8 cellular contexts compared by ENCODE assay signal in the genomic region with DNA sequence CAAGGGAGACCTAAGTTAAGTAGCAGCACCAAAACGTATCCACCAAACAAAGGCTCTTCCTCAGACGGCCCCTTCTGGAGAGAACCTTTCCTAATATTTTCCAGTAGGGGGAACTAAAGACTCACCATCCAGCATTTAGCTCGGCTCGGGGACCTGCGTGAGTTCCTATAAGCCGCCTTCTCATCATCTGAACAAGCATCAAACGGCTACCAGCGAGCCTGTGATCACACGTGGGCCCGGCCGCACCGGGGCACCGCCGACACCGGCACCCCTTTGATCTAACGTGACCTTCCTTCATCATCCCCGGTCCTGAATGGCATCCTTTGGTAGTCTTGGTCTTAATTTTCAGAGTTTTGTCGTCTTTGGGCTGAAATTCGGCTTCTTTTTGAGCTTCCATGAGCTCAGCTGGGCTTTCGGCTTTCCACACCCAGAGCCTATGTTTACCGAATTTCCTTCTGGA. TPM values are rescaled to one million over a fixed set of nuclear protein-coding genes. Genes with fewer than 3 reads are reported as not detected.
DNase-seq lines count a peak whose midpoint lies in the region; ATAC-seq, FAIRE-seq and TF ChIP-seq lines count a peak whose summit lies in the region.

No MANE protein-coding gene starts in this region.

- no peaks in the 10 kb centered on the region for H3K79me2 ChIP-seq in endothelial cell of umbilical vein (ENCODE audit: control insufficient read depth, insufficient read depth, low read length)

- no peaks in the 10 kb centered on the region for H3K36me3 ChIP-seq in SJCRH30
- H3K36me3 ChIP-seq in endothelial cell of umbilical vein (ENCODE audit: control insufficient read depth in 2 of 2, extremely low read depth in 1 of 2, insufficient read depth in 2 of 2, low read length in 2 of 2), result no peaks in the 10 kb centered on the region
- H3K36me3 ChIP-seq in urinary bladder (ENCODE audit: insufficient read depth), result no peaks in the 10 kb centered on the region

- CTCF ChIA-PET in endothelial cell of umbilical vein (lab: Charles Lee), result interaction anchor here (0.8 to 6.5 kb wide), 14 partner anchors 9 to 1994 kb away, joined by 3 to 132 read pairs (median 6); no protein-coding TSS in a partner anchor

- no peaks in the 10 kb centered on the region for H3K27me3 ChIP-seq in SJCRH30
- peaks cover 17 to 26% of the 10 kb centered on the region in 2 experiments for H3K27me3 ChIP-seq in endothelial cell of umbilical vein (ENCODE audit: control insufficient read depth in 2 of 2, insufficient read depth in 2 of 2, low read length in 2 of 2)

- WGBS in urinary bladder, result under 1% methylated on average over 21 of the region's 21 CpGs

- H2AFZ ChIP-seq in endothelial cell of umbilical vein (ENCODE audit: low read depth, low read length), result peak overlapping the region; percentile 64

- POLR2A ChIA-PET in endothelial cell of umbilical vein (lab: Charles Lee), result no interaction called here

- intact Hi-C loops in endothelial cell of umbilical vein (cut with micrococcal nuclease), result loop anchor here (1.0 to 5.0 kb wide), 4 partner anchors 217 to 1979 kb away; no protein-coding TSS in a partner anchor

- in situ Hi-C loops in ACHN (cut with HindIII; ENCODE audit: low pct_ligation_motif_present, low pct_unique_long_range_greater_than_20kb, low sequenced_read_pairs), result no loop called here

- dilution Hi-C loops in endothelial cell of umbilical vein (cut with MboI; ENCODE audit: extremely low pct_ligation_motif_present, low sequenced_read_pairs), result no loop called here

- no peaks in the 10 kb centered on the region for H3K9me1 ChIP-seq in endothelial cell of umbilical vein (replicated peaks; ENCODE audit: control insufficient read depth, extremely low read depth, insufficient read depth, low read length)

- H3K9me3 ChIP-seq in SJCRH30 (replicated peaks) (no peaks in the 10 kb centered on the region), endothelial cell of umbilical vein (replicated peaks; ENCODE audit: control insufficient read depth, insufficient read depth, low read length) (no peaks in the 10 kb centered on the region)

- FAIRE-seq in endothelial cell of umbilical vein (lab: Jason Lieb, UNC), result no peak

- no peak for TF ChIP-seq POLR2A in endothelial cell of umbilical vein (IDR thresholded peaks at IDR 0.05; ENCODE audit: low read depth, low read length)

- peak; percentile 32 to 51 for TF ChIP-seq CTCF in endothelial cell of umbilical vein (IDR thresholded peaks at IDR 0.05; ENCODE audit: extremely low read depth in 1 of 2, insufficient read depth in 1 of 2, low read depth in 1 of 2, low read length in 2 of 2)

- H3K4me3 ChIP-seq in SJCRH30 (peak overlapping the region; percentile 69), endothelial cell of umbilical vein (replicated peaks in 1 of 3; ENCODE audit: insufficient read depth in 1 of 3, low read depth in 1 of 3, low read length in 3 of 3) (peak overlapping the region in 1 of 3 experiments; percentile 21), urinary bladder (ENCODE audit: low read depth, low read length) (peak overlapping the region; percentile 53)

- H3K4me2 ChIP-seq in endothelial cell of umbilical vein (ENCODE audit: insufficient read depth, low read length), result peak overlapping the region; percentile 73

- BruUV-seq in endothelial cell of umbilical vein (replicated peaks; lab: Mats Ljungman, UMichigan), result no TSS peak

- no peak overlapping the region for H3K9ac ChIP-seq in endothelial cell of umbilical vein (replicated peaks; ENCODE audit: extremely low read depth, insufficient read depth, low read length)

- DNase-seq in ACHN, result peak; percentile 75
- peak; percentile 75 for DNase-seq in NCI-H1092 (lab: John Stamatoyannopoulos, UW)
- DNase-seq in SJCRH30, result peak; percentile 65 to 85
- DNase-seq in endothelial cell of umbilical vein (ENCODE audit: low read depth, low spot score), result peak; percentile 67
- peak; percentile 93 for DNase-seq in medulla oblongata (ENCODE audit: extremely low spot score)

- H4K20me1 ChIP-seq in endothelial cell of umbilical vein (replicated peaks; ENCODE audit: control insufficient read depth, extremely low read depth, insufficient read depth, low read length), result no peaks in the 10 kb centered on the region

- no peaks in the 10 kb centered on the region for H3K4me1 ChIP-seq in SJCRH30
- peaks cover 11% of the 10 kb centered on the region for H3K4me1 ChIP-seq in endothelial cell of umbilical vein (ENCODE audit: control insufficient read depth, extremely low read depth, insufficient read depth, low read length)
- H3K4me1 ChIP-seq in urinary bladder (ENCODE audit: insufficient read depth), result no peaks in the 10 kb centered on the region

- peak overlapping the region; percentile 80 for H3K27ac ChIP-seq in SJCRH30
- no peak overlapping the region for H3K27ac ChIP-seq in endothelial cell of umbilical vein (ENCODE audit: insufficient read depth, low read depth, low read length)
- no peak overlapping the region for H3K27ac ChIP-seq in urinary bladder (ENCODE audit: low read depth)

- peak; percentile 75 for ATAC-seq in GM18861 (IDR thresholded peaks at IDR 0.05; ENCODE audit: unreplicated experiment)
- no peak for ATAC-seq in GM21825 (IDR thresholded peaks at IDR 0.05; ENCODE audit: unreplicated experiment)

TF ChIP-seq in endothelial cell of umbilical vein, 7 proteins besides CTCF, POLR2A, EP300 and RAD21:
- TF ChIP-seq FOS (IDR thresholded peaks at IDR 0.05; ENCODE audit: borderline replicate concordance, insufficient read depth, low read length), result no peak
- TF ChIP-seq, protein P1, sequence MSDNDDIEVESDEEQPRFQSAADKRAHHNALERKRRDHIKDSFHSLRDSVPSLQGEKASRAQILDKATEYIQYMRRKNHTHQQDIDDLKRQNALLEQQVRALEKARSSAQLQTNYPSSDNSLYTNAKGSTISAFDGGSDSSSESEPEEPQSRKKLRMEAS (IDR thresholded peaks at IDR 0.05; ENCODE audit: insufficient read depth, insufficient read length), result no peak

RNA-seq across cellular contexts. Expression of a gene that starts 1.4 kb away (rescaled TPM):
- 14.0 and 14.3 TPM in 2 replicates for total RNA-seq in SJCRH30 (2014; rRNA removed; shearing (Covaris generic))
- total RNA-seq in endothelial cell of umbilical vein, result 0.23 TPM in 1 of 2 replicates, not detected in the other
- 0.06 TPM in 1 of 2 replicates, not detected in the other for polyA plus RNA-seq in endothelial cell of umbilical vein
- 0.01 and 0.03 TPM in 2 replicates for polyA plus RNA-seq in endothelial cell of umbilical vein (2011; cell fraction: cytosol; rRNA removed)
- 0.03 TPM in 1 of 2 replicates, not detected in the other for polyA plus RNA-seq in endothelial cell of umbilical vein (2011; cell fraction: nucleus; rRNA removed)
- polyA plus RNA-seq in endothelial cell of umbilical vein (2012), result 0.03 and 0.10 TPM in 2 replicates
- 0.36 TPM in 1 of 2 replicates, not detected in the other for polyA minus RNA-seq in endothelial cell of umbilical vein
- polyA minus RNA-seq in endothelial cell of umbilical vein (2011; cell fraction: cytosol; rRNA and poly(A)+ RNA removed), result not detected
- not detected in 2 replicates for polyA minus RNA-seq in endothelial cell of umbilical vein (2011; cell fraction: nucleus; rRNA and poly(A)+ RNA removed)
- total RNA-seq in urinary bladder, result 38.1 TPM
- polyA plus RNA-seq in urinary bladder, result 1.4 TPM

Comparison
In these comparisons a context has a peak if more than half of its experiments do, and no peak if none do; other contexts are left out.
1. RNA of a gene that starts 1.4 kb away (total RNA-seq): 38.1 TPM in urinary bladder (single experiment) and 14.0 to 14.3 TPM in SJCRH30; 0.23 TPM in endothelial cell of umbilical vein; every median in the first group is over 10 times any median in the second.
2. Peak in every context shown above with its lines, with median percentiles within 50 percentile points of each other: DNase-seq.